Comparison of ENCODE assay signal across 8 cellular contexts in the genomic region with DNA sequence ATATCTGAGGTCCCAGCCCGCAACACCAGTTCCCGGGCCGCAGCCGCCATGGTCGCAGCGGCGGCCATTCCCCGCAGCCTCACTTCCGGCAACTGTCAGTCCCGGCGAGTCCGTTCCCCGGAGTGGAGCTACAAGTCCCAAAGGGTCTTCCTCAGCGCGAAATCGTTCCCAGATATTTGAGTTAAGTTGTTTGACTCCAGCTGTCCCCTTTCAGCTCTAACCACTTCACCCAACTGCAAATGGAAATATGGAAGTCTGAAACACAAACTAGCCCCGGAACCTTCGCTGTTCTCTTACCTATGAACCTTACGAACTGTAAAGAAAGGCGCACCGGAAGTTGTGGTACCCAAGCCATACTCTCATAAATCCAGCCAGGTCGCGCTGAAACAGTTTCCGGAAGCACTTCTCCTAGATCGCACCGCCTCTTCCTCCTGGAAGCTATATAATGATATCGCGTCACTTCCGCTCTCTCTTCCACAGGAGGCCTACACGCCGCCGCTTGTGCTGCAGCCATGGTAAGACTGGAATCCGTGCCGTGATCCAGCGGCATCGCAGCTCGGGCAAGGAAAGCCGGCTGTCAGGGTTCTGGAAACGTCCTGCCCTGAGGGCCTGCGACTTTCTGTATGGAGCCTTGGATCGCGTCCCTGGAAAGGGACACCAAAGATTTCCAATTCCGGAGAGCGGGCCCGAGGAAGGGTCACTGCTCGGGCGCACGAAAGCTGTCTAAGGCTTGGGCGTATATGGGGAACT. TPM values are rescaled to one million over a fixed set of nuclear protein-coding genes. Genes with fewer than 3 reads are reported as not detected.
A peak's percentile ranks its signal among the peaks of the same experiment; 100 is the strongest.
DNase-seq lines count a peak whose midpoint lies in the region; ATAC-seq and TF ChIP-seq lines count a peak whose summit lies in the region.

RPS18 (plus strand) TSS at position 468 of the 750 bp plus-strand sequence; CDS start at position 513, 45 bp downstream.
A gene with protein sequence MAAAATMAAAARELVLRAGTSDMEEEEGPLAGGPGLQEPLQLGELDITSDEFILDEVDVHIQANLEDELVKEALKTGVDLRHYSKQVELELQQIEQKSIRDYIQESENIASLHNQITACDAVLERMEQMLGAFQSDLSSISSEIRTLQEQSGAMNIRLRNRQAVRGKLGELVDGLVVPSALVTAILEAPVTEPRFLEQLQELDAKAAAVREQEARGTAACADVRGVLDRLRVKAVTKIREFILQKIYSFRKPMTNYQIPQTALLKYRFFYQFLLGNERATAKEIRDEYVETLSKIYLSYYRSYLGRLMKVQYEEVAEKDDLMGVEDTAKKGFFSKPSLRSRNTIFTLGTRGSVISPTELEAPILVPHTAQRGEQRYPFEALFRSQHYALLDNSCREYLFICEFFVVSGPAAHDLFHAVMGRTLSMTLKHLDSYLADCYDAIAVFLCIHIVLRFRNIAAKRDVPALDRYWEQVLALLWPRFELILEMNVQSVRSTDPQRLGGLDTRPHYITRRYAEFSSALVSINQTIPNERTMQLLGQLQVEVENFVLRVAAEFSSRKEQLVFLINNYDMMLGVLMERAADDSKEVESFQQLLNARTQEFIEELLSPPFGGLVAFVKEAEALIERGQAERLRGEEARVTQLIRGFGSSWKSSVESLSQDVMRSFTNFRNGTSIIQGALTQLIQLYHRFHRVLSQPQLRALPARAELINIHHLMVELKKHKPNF (minus strand): TSS at position 269 of the 750 bp plus-strand sequence. CDS start 201 bp downstream, at position 68.

- peaks cover 52 to 82% (median 58%) of the 10 kb centered on the region in 10 experiments for H3K4me1 ChIP-seq in BLaER1 treated with 17β-estradiol and CSF1 and Interleukin-3, amounts not matched to agents 10 nM and 100 nM
- H3K4me1 ChIP-seq in left lung: peaks cover 41 to 59% of the 10 kb centered on the region in 2 donors

- DNase-seq in NCI-H748 (lab: John Stamatoyannopoulos, UW; ENCODE audit: unreplicated experiment): peak; percentile 99
- DNase-seq in activated CD4-positive, alpha-beta T cell treated with anti-CD3 and anti-CD28 coated beads, Interleukin-2, amount 50 U/mL, for 1 hour: peak; percentile 87
- peak; percentile 91 to 95 for DNase-seq in left lung
- peak; percentile 85 to 86 for DNase-seq in stimulated activated CD4-positive, alpha-beta T cell treated with anti-CD3 and anti-CD28 coated beads, Interleukin-2, amount 100 ng/mL, for 48 hours

- peak within 1 kb of the TSS; percentile 95 to 99 (median 97) for H3K4me2 ChIP-seq in BLaER1 treated with 17β-estradiol and CSF1 and Interleukin-3, amounts not matched to agents 10 nM and 100 nM

- peak within 1 kb of the TSS; percentile 74 to 92 (median 88) for H3K4me3 ChIP-seq in BLaER1 treated with 17β-estradiol and CSF1 and Interleukin-3, amounts not matched to agents 10 nM and 100 nM
- peak within 1 kb of the TSS; percentile 69 to 87 for H3K4me3 ChIP-seq in left lung

- H3K4me3 Mint-ChIP-seq in dendritic cell treated with granulocyte-macrophage colony-stimulating factor and Interleukin-4, amounts not matched to agents 40 ng/mL and 50 ng/mL, for 4 days: peak within 1 kb of the TSS; percentile 94

- peak within 1 kb of the TSS; percentile 100 for H3K27ac Mint-ChIP-seq in dendritic cell treated with granulocyte-macrophage colony-stimulating factor and Interleukin-4, amounts not matched to agents 40 ng/mL and 50 ng/mL, for 4 days

- H3K27me3 ChIP-seq in BLaER1 treated with 17β-estradiol and CSF1 and Interleukin-3, amounts not matched to agents 10 nM and 100 nM: no peaks in the 10 kb centered on the region
- no peaks in the 10 kb centered on the region for H3K27me3 ChIP-seq in left lung

- peak within 1 kb of the TSS; percentile 92 to 99 (median 98) for H3K27ac ChIP-seq in BLaER1 treated with 17β-estradiol and CSF1 and Interleukin-3, amounts not matched to agents 10 nM and 100 nM
- H3K27ac ChIP-seq in left lung: peak within 1 kb of the TSS; percentile 94 to 98

- ATAC-seq in GM19351 (IDR thresholded peaks at IDR 0.05; ENCODE audit: unreplicated experiment) (peak; percentile 69), HG03521 (IDR thresholded peaks at IDR 0.05; ENCODE audit: unreplicated experiment) (peak; percentile 67), left lung (peak; percentile 92)

- peaks cover 73 to 80% (median 75%) of the 10 kb centered on the region in 11 experiments for H3K36me3 ChIP-seq in BLaER1 treated with 17β-estradiol and CSF1 and Interleukin-3, amounts not matched to agents 10 nM and 100 nM
- H3K36me3 ChIP-seq in left lung: peaks cover 0 to 63% of the 10 kb centered on the region in 2 donors

- no peaks in the 10 kb centered on the region for H3K27me3 Mint-ChIP-seq in dendritic cell treated with granulocyte-macrophage colony-stimulating factor and Interleukin-4, amounts not matched to agents 40 ng/mL and 50 ng/mL, for 4 days

- no peak for TF ChIP-seq CTCF in left lung (IDR thresholded peaks at IDR 0.05)

- H3K9me3 Mint-ChIP-seq in dendritic cell treated with granulocyte-macrophage colony-stimulating factor and Interleukin-4, amounts not matched to agents 40 ng/mL and 50 ng/mL, for 4 days: no peaks in the 10 kb centered on the region

- peak within 1 kb of the TSS; percentile 91 to 99 (median 95) for H3K9ac ChIP-seq in BLaER1 treated with 17β-estradiol and CSF1 and Interleukin-3, amounts not matched to agents 10 nM and 100 nM

- H3K4me1 Mint-ChIP-seq in dendritic cell treated with granulocyte-macrophage colony-stimulating factor and Interleukin-4, amounts not matched to agents 40 ng/mL and 50 ng/mL, for 4 days (ENCODE audit: low read depth): peaks cover 81% of the 10 kb centered on the region

- H3K9me3 ChIP-seq in BLaER1 treated with 17β-estradiol and CSF1 and Interleukin-3, amounts not matched to agents 10 nM and 100 nM (replicated peaks in 1 of 11): no peaks in the 10 kb centered on the region
- no peaks in the 10 kb centered on the region for H3K9me3 ChIP-seq in left lung

- peaks cover 97% of the 10 kb centered on the region for H3K36me3 Mint-ChIP-seq in dendritic cell treated with granulocyte-macrophage colony-stimulating factor and Interleukin-4, amounts not matched to agents 40 ng/mL and 50 ng/mL, for 4 days (ENCODE audit: low read depth)

- intact Hi-C loops in dendritic cell treated with granulocyte-macrophage colony-stimulating factor and Interleukin-4, amounts not matched to agents 40 ng/mL and 50 ng/mL, for 4 days (cut with micrococcal nuclease): loop anchor here (1.0 kb wide), 1 partner anchor 18 kb away; the partner anchor contains the start of genes PFDN6 and WDR46
- intact Hi-C loops in left lung (cut with DNase I): no loop called here

- peaks cover 35 to 48% (median 43%) of the 10 kb centered on the region in 11 experiments; a peak in 21 of 22 replicates for H4K20me1 ChIP-seq in BLaER1 treated with 17β-estradiol and CSF1 and Interleukin-3, amounts not matched to agents 10 nM and 100 nM

RNA-seq across cellular contexts. Expression of gene RPS18, which starts in this region (rescaled TPM):
- total RNA-seq in left lung: 1,000 to 10,000 TPM; 1,881 to 1,887 TPM

RNA-seq across cellular contexts. Expression of the second gene that starts in this region (rescaled TPM):
- 10 to 100 TPM; 46.2 to 54.2 TPM for total RNA-seq in left lung

Comparison
In these comparisons a context has a peak if more than half of its experiments do, and no peak if none do; other contexts are left out.
1. Peak in every context shown above with its lines: DNase-seq, ATAC-seq, H3K4me3 ChIP-seq and H3K27ac ChIP-seq.